In genomic region chr7:93055543-93056107, GRCh38 we compare ENCODE assay signal across 1 cellular context.
TF ChIP-seq lines count a peak whose summit lies in the region.

No MANE protein-coding gene starts in this region.

TF ChIP-seq in WTC11, 78 proteins besides CTCF, POLR2A, EP300 and RAD21 (continued from another document):
- no peak for TF ChIP-seq ZNF532 (CRISPR knock-in tag; IDR thresholded peaks at IDR 0.05; ENCODE audit: borderline replicate concordance)
- TF ChIP-seq TEAD4 (CRISPR knock-in tag; IDR thresholded peaks at IDR 0.05) = no peak
- TF ChIP-seq, protein P1, sequence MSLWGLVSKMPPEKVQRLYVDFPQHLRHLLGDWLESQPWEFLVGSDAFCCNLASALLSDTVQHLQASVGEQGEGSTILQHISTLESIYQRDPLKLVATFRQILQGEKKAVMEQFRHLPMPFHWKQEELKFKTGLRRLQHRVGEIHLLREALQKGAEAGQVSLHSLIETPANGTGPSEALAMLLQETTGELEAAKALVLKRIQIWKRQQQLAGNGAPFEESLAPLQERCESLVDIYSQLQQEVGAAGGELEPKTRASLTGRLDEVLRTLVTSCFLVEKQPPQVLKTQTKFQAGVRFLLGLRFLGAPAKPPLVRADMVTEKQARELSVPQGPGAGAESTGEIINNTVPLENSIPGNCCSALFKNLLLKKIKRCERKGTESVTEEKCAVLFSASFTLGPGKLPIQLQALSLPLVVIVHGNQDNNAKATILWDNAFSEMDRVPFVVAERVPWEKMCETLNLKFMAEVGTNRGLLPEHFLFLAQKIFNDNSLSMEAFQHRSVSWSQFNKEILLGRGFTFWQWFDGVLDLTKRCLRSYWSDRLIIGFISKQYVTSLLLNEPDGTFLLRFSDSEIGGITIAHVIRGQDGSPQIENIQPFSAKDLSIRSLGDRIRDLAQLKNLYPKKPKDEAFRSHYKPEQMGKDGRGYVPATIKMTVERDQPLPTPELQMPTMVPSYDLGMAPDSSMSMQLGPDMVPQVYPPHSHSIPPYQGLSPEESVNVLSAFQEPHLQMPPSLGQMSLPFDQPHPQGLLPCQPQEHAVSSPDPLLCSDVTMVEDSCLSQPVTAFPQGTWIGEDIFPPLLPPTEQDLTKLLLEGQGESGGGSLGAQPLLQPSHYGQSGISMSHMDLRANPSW (CRISPR knock-in tag; conservative IDR thresholded peaks at IDR 0.05; ENCODE audit: low read depth) = no peak
- TF ChIP-seq CREB1 (CRISPR knock-in tag; IDR thresholded peaks at IDR 0.05) = no peak
- no peak for TF ChIP-seq CBFB (CRISPR knock-in tag; IDR thresholded peaks at IDR 0.05; ENCODE audit: low read depth)
- no peak for TF ChIP-seq NR3C1 (CRISPR knock-in tag; conservative IDR thresholded peaks at IDR 0.05; ENCODE audit: low read depth)
- TF ChIP-seq RELA (CRISPR knock-in tag; IDR thresholded peaks at IDR 0.05; ENCODE audit: borderline replicate concordance) = no peak
- TF ChIP-seq NFATC4 (CRISPR knock-in tag; IDR thresholded peaks at IDR 0.05) = no peak
- TF ChIP-seq MAX (CRISPR knock-in tag; IDR thresholded peaks at IDR 0.05) = no peak
